Comparison of ENCODE assay signal across 10 cellular contexts in genomic region chr7:127254163-127254684, GRCh38. TPM values are rescaled to one million over a fixed set of nuclear protein-coding genes. Genes with fewer than 3 reads are reported as not detected.
DNase-seq lines count a peak whose midpoint lies in the region; ATAC-seq and TF ChIP-seq lines count a peak whose summit lies in the region.
"Had no signal": no experiment of that assay in that cellular context is flagged by ENCODE, and none has a peak within 500 bp of the region (broad histone marks: within the 10 kb centered on the region; RNA-seq: fewer than 3 reads in every experiment).

No MANE protein-coding gene starts in this region.

- ATAC-seq in HCT116 (no peak), naive B cell (ENCODE audit: low read depth in 2 of 2) (no peak), GM18873 (IDR thresholded peaks at IDR 0.05; ENCODE audit: low FRiP score, unreplicated experiment) (no peak)

- H3K4me3 ChIP-seq in ACC112 (ENCODE audit: low read depth, low read length) (peak overlapping the region; percentile 84; the same call in 1 of the 2 replicates), HCT116 (replicated peaks in 1 of 2; ENCODE audit: low read depth in 1 of 2, low read length in 2 of 2) (peak overlapping the region; percentile 55 to 66; a peak in 2 of 4 replicates), adipocyte (ENCODE audit: low read length) (peak overlapping the region; percentile 88), ascending aorta (peak overlapping the region in 1 of 2 donors; percentile 96)

- H2AFZ ChIP-seq in ACC112 (ENCODE audit: low read length, unreplicated experiment) (no peak overlapping the region), HCT116 (ENCODE audit: low read depth, low read length, poor library complexity, severe bottlenecking) (peak overlapping the region; percentile 13)

- H3K36me3 ChIP-seq in ACC112 (ENCODE audit: insufficient read depth, low read length), result no peaks in the 10 kb centered on the region
- H3K36me3 ChIP-seq in HCT116 (ENCODE audit: control insufficient read depth in 1 of 2, insufficient read depth in 2 of 2, low read length in 2 of 2), result no peaks in the 10 kb centered on the region
- no peaks in the 10 kb centered on the region for H3K36me3 ChIP-seq in adipocyte (ENCODE audit: control insufficient read depth, insufficient read depth, low read length, severe bottlenecking)
- H3K36me3 ChIP-seq in ascending aorta, result no peaks in the 10 kb centered on the region

- peaks cover 0 to 4% (median 3%) of the 10 kb centered on the region in 7 donors for H3K9me3 Mint-ChIP-seq in naive B cell

- TF ChIP-seq RAD21 in HCT116 (IDR thresholded peaks at IDR 0.05; ENCODE audit: low read depth), result no peak

- TF ChIP-seq POLR2A in HCT116 (IDR thresholded peaks at IDR 0.05; ENCODE audit: borderline replicate concordance, extremely low read depth, insufficient read depth, insufficient read length), result no peak

- RAD21 ChIA-PET in HCT116 (lab: Charles Lee; ENCODE audit: low non-redundant PET in 1 of 2, low total read pairs in 2 of 2, uncharacterized antibody in 2 of 2, unreplicated experiment in 2 of 2), result interaction anchor here in 1 of 2 experiments (0.8 kb wide), 1 partner anchor 193 kb away, joined by 3 read pairs; no protein-coding TSS in a partner anchor

- H3K9me2 ChIP-seq in HCT116 (ENCODE audit: insufficient read depth), result no peaks in the 10 kb centered on the region

- CTCF ChIA-PET in HCT116 (lab: Charles Lee), result interaction anchor here (2.2 kb wide), 1 partner anchor 451 kb away, joined by 10 read pairs; no protein-coding TSS in a partner anchor

- POLR2A ChIA-PET in HCT116 (lab: Charles Lee), result no interaction called here

- no peaks in the 10 kb centered on the region for H3K79me2 ChIP-seq in ACC112 (ENCODE audit: control insufficient read depth, insufficient read depth, low read length, unreplicated experiment)
- no peaks in the 10 kb centered on the region for H3K79me2 ChIP-seq in HCT116 (ENCODE audit: insufficient read depth, low read length)

- H3K27me3 ChIP-seq in ACC112 (ENCODE audit: insufficient read depth, low read length), result peaks cover 77% of the 10 kb centered on the region
- peaks cover 45% of the 10 kb centered on the region for H3K27me3 ChIP-seq in HCT116 (ENCODE audit: insufficient read depth, low read length)
- peaks cover 67% of the 10 kb centered on the region for H3K27me3 ChIP-seq in adipocyte (replicated peaks; ENCODE audit: control insufficient read depth, insufficient read depth, low read length)
- no peaks in the 10 kb centered on the region for H3K27me3 ChIP-seq in ascending aorta

- no peaks in the 10 kb centered on the region for H4K20me1 ChIP-seq in HCT116 (ENCODE audit: insufficient read depth)

- TF ChIP-seq CTCF in HCT116 (IDR thresholded peaks at IDR 0.05 in 2 of 3, conservative IDR thresholded peaks at IDR 0.05 in 1 of 3; ENCODE audit: borderline replicate concordance in 1 of 3, insufficient read depth in 1 of 3, low read depth in 2 of 3, low read length in 2 of 3), result no peak; a peak in 2 of 6 replicates
- no peak for TF ChIP-seq CTCF in ascending aorta (IDR thresholded peaks at IDR 0.05)

- peaks cover 12 to 30% (median 19%) of the 10 kb centered on the region in 3 donors for H3K4me1 Mint-ChIP-seq in naive B cell

- peaks cover 61 to 92% (median 84%) of the 10 kb centered on the region in 3 donors for H3K27me3 Mint-ChIP-seq in naive B cell

- H3K9ac ChIP-seq in HCT116 (ENCODE audit: low read length) (no peak overlapping the region), adipocyte (ENCODE audit: low read length) (no peak overlapping the region)

- peaks cover 0 to 4% of the 10 kb centered on the region in 2 donors for H3K36me3 Mint-ChIP-seq in naive B cell

- BruUV-seq in HCT116 (replicated peaks; lab: Mats Ljungman, UMichigan), result no TSS peak

- peak overlapping the region; percentile 42 to 95 (median 88) for H3K4me3 Mint-ChIP-seq in naive B cell

- DNase-seq in HCT116 (ENCODE audit: low read depth, low spot score), result no peak
- DNase-seq in adipocyte (ENCODE audit: low read depth), result no peak
- no peak for DNase-seq in naive B cell
- no peak for DNase-seq in ascending aorta (ENCODE audit: low spot score in 2 of 2)
- no peak for DNase-seq in Kasumi-1 (lab: John Stamatoyannopoulos, UW)
- no peak for DNase-seq in hepatic stellate cell (ENCODE audit: low spot score)
- DNase-seq: DND-41 had no signal

- peak overlapping the region; percentile 95 for H3K4me2 ChIP-seq in HCT116 (ENCODE audit: low read length)

- no peak overlapping the region for H3K27ac ChIP-seq in ACC112 (ENCODE audit: low read depth, low read length)
- no peak overlapping the region for H3K27ac ChIP-seq in HCT116 (ENCODE audit: low read depth, low read length)
- no peak overlapping the region for H3K27ac ChIP-seq in ascending aorta

- H3K27ac Mint-ChIP-seq in naive B cell, result no peak overlapping the region

- no peaks in the 10 kb centered on the region for H3K9me3 ChIP-seq in HCT116 (ENCODE audit: control insufficient read depth in 1 of 2, insufficient read depth in 1 of 2, low read depth in 1 of 2, low read length in 2 of 2)
- no peaks in the 10 kb centered on the region for H3K9me3 ChIP-seq in adipocyte (ENCODE audit: control insufficient read depth, low read length)
- no peaks in the 10 kb centered on the region for H3K9me3 ChIP-seq in ascending aorta

- intact Hi-C loops in HCT116 (cut with micrococcal nuclease), result loop anchor here (5.0 kb wide), 1 partner anchor 147 kb away; no protein-coding TSS in a partner anchor
- intact Hi-C loops in ascending aorta (cut with DNase I), result loop anchor here (5.0 kb wide), 1 partner anchor 333 kb away; the partner anchor contains the start of genes ARF5 and GCC1

- no peaks in the 10 kb centered on the region for H3K4me1 ChIP-seq in ACC112 (ENCODE audit: control insufficient read depth, insufficient read depth, low read length, unreplicated experiment)
- H3K4me1 ChIP-seq in HCT116 (ENCODE audit: control insufficient read depth in 1 of 2, insufficient read depth in 2 of 2, low read length in 2 of 2), result peaks cover 0 to 9% of the 10 kb centered on the region in 2 experiments; a peak in 1 of 4 replicates
- H3K4me1 ChIP-seq in adipocyte (ENCODE audit: control insufficient read depth, insufficient read depth, low read length), result peaks cover 15% of the 10 kb centered on the region
- peaks cover 15 to 18% of the 10 kb centered on the region in 2 donors for H3K4me1 ChIP-seq in ascending aorta

TF ChIP-seq in HCT116, 20 proteins besides CTCF, POLR2A, EP300 and RAD21:
- no peak for TF ChIP-seq JUND (IDR thresholded peaks at IDR 0.05)
- TF ChIP-seq ATF3 (IDR thresholded peaks at IDR 0.05), result no peak
- no peak for TF ChIP-seq SP1 (IDR thresholded peaks at IDR 0.05; ENCODE audit: low read depth)
- TF ChIP-seq ZNF274 (IDR thresholded peaks at IDR 0.05; ENCODE audit: low read depth, low read length), result no peak
- TF ChIP-seq SIN3A (IDR thresholded peaks at IDR 0.05; ENCODE audit: low read depth), result no peak
- TF ChIP-seq CEBPB (IDR thresholded peaks at IDR 0.05; ENCODE audit: low read depth), result no peak
- no peak for TF ChIP-seq MAX (IDR thresholded peaks at IDR 0.05)
- TF ChIP-seq YY1 (IDR thresholded peaks at IDR 0.05; ENCODE audit: extremely low read depth, insufficient replicate concordance, low read depth, low read length), result no peak
- TF ChIP-seq TCF7L2 (IDR thresholded peaks at IDR 0.05; ENCODE audit: borderline replicate concordance, extremely low read depth, insufficient read depth, insufficient read length), result no peak
- no peak for TF ChIP-seq EZH2phosphoT487 (IDR thresholded peaks at IDR 0.05; ENCODE audit: borderline replicate concordance)
- no peak for TF ChIP-seq ELF1 (IDR thresholded peaks at IDR 0.05; ENCODE audit: borderline replicate concordance, low read depth)
- no peak for TF ChIP-seq REST (IDR thresholded peaks at IDR 0.05; ENCODE audit: low read depth)
- no peak for TF ChIP-seq EZH2 (IDR thresholded peaks at IDR 0.05)

RNA-seq across cellular contexts. Expression of gene GRM8, which starts 1.5 kb away (rescaled TPM):
- total RNA-seq in HCT116 (2021; ENCODE audit: unreplicated experiment), result 0.05 TPM
- 0.03 TPM in 1 of 2 replicates, not detected in the other for polyA plus RNA-seq in HCT116 (2012)
- not detected for polyA plus RNA-seq in naive B cell (ENCODE audit: low read depth in 6 of 6)
- total RNA-seq in ascending aorta, result not detected
- total RNA-seq: NCI-H460 had no signal
